Comparison of ENCODE assay signal across 21 cellular contexts in the genomic region with DNA sequence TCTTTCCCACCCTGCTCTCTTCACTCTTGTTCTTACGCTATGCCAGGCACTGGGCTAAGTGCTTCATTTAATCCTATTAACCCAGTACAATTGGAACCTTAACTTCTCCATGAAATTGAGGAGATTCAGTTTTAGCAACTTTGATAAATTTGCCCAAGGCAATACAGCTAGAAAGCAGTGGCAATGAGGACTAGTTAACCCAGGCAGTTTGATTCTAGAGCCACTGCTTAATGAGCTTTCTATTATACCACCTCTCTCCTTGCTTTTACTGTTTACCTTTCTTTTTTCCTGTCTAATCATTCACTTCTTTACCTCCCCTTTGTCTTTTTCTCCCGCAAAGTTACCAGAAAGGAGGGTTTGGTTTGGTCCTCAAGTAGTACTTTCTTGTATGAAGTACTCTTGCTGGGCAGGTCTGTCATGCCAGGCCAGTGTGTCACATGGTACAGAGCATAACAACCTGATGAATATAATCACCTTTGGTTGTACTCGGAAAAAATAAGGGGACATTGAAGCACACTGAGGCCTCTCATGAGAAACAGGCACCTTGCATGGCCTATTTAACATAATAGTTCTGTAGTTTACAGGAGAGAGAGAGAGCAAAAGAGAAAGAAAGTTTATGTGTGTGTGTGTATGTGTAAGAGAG.
A peak's percentile ranks its signal among the peaks of the same experiment; 100 is the strongest.
DNase-seq lines count a peak whose midpoint lies in the region; ATAC-seq, FAIRE-seq and TF ChIP-seq lines count a peak whose summit lies in the region.
"Had no signal": no experiment of that assay in that cellular context is flagged by ENCODE, and none has a peak within 500 bp of the region (broad histone marks: within the 10 kb centered on the region; RNA-seq: fewer than 3 reads in every experiment).

No MANE protein-coding gene starts in this region.

- peak overlapping the region; percentile 18 for H4K91ac ChIP-seq in mesenchymal stem cell (ENCODE audit: low read length)

- peak overlapping the region in 1 of 2 experiments; percentile 72 for H2BK12ac ChIP-seq in mesenchymal stem cell (ENCODE audit: low read length in 2 of 2)

- no peaks in the 10 kb centered on the region for H3K27me3 ChIP-seq in A673 (replicated peaks; ENCODE audit: insufficient read depth, low read depth, low read length, poor library complexity)
- H3K27me3 ChIP-seq in mesenchymal stem cell (ENCODE audit: control insufficient read depth in 1 of 2, insufficient read depth in 1 of 2, low read length in 2 of 2) = no peaks in the 10 kb centered on the region
- H3K27me3 ChIP-seq in BE2C = no peaks in the 10 kb centered on the region

- H3K9me3 ChIP-seq in A673 (ENCODE audit: low read depth, low read length, poor library complexity, severe bottlenecking) (no peaks in the 10 kb centered on the region), mesenchymal stem cell (ENCODE audit: control insufficient read depth, low read length) (no peaks in the 10 kb centered on the region), BE2C (no peaks in the 10 kb centered on the region)

- FAIRE-seq in GM12891 (lab: Jason Lieb, UNC) = peak; percentile 58

- no peaks in the 10 kb centered on the region for H3K4me1 ChIP-seq in A673 (ENCODE audit: insufficient read depth, low read length, poor library complexity, severe bottlenecking)
- H3K4me1 ChIP-seq in mesenchymal stem cell (ENCODE audit: control insufficient read depth, insufficient read depth, low read depth, low read length) = peaks cover 2% of the 10 kb centered on the region
- H3K4me1 ChIP-seq in BE2C = no peaks in the 10 kb centered on the region

- H3K4me1 Mint-ChIP-seq in WTC11 = no peaks in the 10 kb centered on the region

- H3K14ac ChIP-seq in mesenchymal stem cell (ENCODE audit: low read length in 2 of 2) = no peak overlapping the region

- no peak overlapping the region for H2BK120ac ChIP-seq in mesenchymal stem cell (ENCODE audit: low read depth, low read length)

- DNase-seq in A673 (ENCODE audit: low spot score) (peak; percentile 58), GM12891 (ENCODE audit: insufficient read length, low spot score) (no peak), WTC11 (ENCODE audit: low spot score) (no peak), mesenchymal stem cell (no peak), BE2C (no peak), AML-193 (lab: John Stamatoyannopoulos, UW) (no peak)
- DNase-seq: activated CD4-positive, alpha-beta T cell treated with anti-CD3 and anti-CD28 coated beads for 1 hour; CD4-positive, alpha-beta T cell; DMS153; effector memory CD8-positive, alpha-beta T cell; Karpas-422; left colon; NCI-H1092; NCI-H2029 treated with DMSO at 0.1 percent for 48 hours; nucleus accumbens; substantia nigra; T-helper 9 cell had no signal

- no peak for ATAC-seq in WTC11
- no peak for ATAC-seq in HG03460 (IDR thresholded peaks at IDR 0.05; ENCODE audit: unreplicated experiment)
- ATAC-seq in GM19397 (IDR thresholded peaks at IDR 0.05; ENCODE audit: unreplicated experiment) = no peak
- ATAC-seq: effector memory CD8-positive, alpha-beta T cell; left colon had no signal

- no peak overlapping the region for H2AFZ ChIP-seq in mesenchymal stem cell (ENCODE audit: low read depth, low read length)

- peak overlapping the region; percentile 7 for H3K4me2 ChIP-seq in mesenchymal stem cell (ENCODE audit: low read length, poor library complexity, severe bottlenecking)

- intact Hi-C loops in A673 (cut with micrococcal nuclease; ENCODE audit: unreplicated experiment) = no loop called here

- H3K36me3 ChIP-seq in A673 (ENCODE audit: insufficient read depth, low read length, poor library complexity, severe bottlenecking) = peaks cover 11% of the 10 kb centered on the region
- H3K36me3 ChIP-seq in mesenchymal stem cell (ENCODE audit: control insufficient read depth in 1 of 2, insufficient read depth in 2 of 2, low read depth in 1 of 2, low read length in 2 of 2) = peaks cover 3 to 52% of the 10 kb centered on the region in 2 experiments
- no peaks in the 10 kb centered on the region for H3K36me3 ChIP-seq in BE2C

- no peak overlapping the region for H3K9ac ChIP-seq in mesenchymal stem cell (ENCODE audit: low read length)

- POLR2A ChIA-PET in A673 (lab: Charles Lee; ENCODE audit: low non-redundant PET) = interaction anchor here (0.7 kb wide), 1 partner anchor 89 kb away, joined by 5 read pairs; no protein-coding TSS in a partner anchor
- POLR2A ChIA-PET in WTC11 (lab: Charles Lee) = no interaction called here

- no peak overlapping the region for H2BK5ac ChIP-seq in mesenchymal stem cell (ENCODE audit: low read depth, low read length, poor library complexity, severe bottlenecking)

- no peak overlapping the region for H2AK5ac ChIP-seq in mesenchymal stem cell (ENCODE audit: low read length, severe bottlenecking)

- H2BK15ac ChIP-seq in mesenchymal stem cell (ENCODE audit: low read depth, poor library complexity, severe bottlenecking) = no peak overlapping the region

- peak overlapping the region; percentile 33 to 90 for H3K18ac ChIP-seq in mesenchymal stem cell (ENCODE audit: low read depth in 1 of 2, low read length in 2 of 2)

- no peak for TF ChIP-seq CTCF in A673 (conservative IDR thresholded peaks at IDR 0.05; ENCODE audit: low read depth, low read length)
- TF ChIP-seq CTCF in WTC11 (IDR thresholded peaks at IDR 0.05) = no peak
- no peak for TF ChIP-seq CTCF in BE2C (IDR thresholded peaks at IDR 0.05; ENCODE audit: low read depth, low read length)

- peaks cover 35% of the 10 kb centered on the region for H3K36me3 Mint-ChIP-seq in WTC11

- no peaks in the 10 kb centered on the region for H3K27me3 Mint-ChIP-seq in WTC11 (ENCODE audit: low read depth)
- H3K27me3 Mint-ChIP-seq: activated naive CD4-positive, alpha-beta T cell treated with anti-CD3 and anti-CD28 coated beads, Interleukin-2, amount 50 U/mL, for 24 hours; CD4-positive, alpha-beta T cell; effector memory CD8-positive, alpha-beta T cell had no signal

- H3K4me3 ChIP-seq in A673 (ENCODE audit: low read depth, low read length, poor library complexity, severe bottlenecking) (no peak overlapping the region), mesenchymal stem cell (ENCODE audit: insufficient read depth in 1 of 2, low read depth in 1 of 2, low read length in 2 of 2) (no peak overlapping the region), BE2C (ENCODE audit: low read depth, low read length) (no peak overlapping the region)
- H3K4me3 ChIP-seq: SK-N-MC had no signal

- WGBS in mesenchymal stem cell = 97% methylated on average over 2 of the region's 3 CpGs

- H3K79me1 ChIP-seq in mesenchymal stem cell (replicated peaks; ENCODE audit: low read length, poor library complexity, severe bottlenecking) = peaks cover 2% of the 10 kb centered on the region

- CTCF ChIA-PET in A673 (lab: Charles Lee) = no interaction called here
- CTCF ChIA-PET in WTC11 (lab: Charles Lee) = interaction anchor here (0.8 kb wide), 1 partner anchor 250 kb away, joined by 3 read pairs; no protein-coding TSS in a partner anchor

- 0 out of 2 replicates have a peak overlapping the region, but pooled peaks have one; percentile 1 for H3K27ac Mint-ChIP-seq in WTC11
- H3K27ac Mint-ChIP-seq: activated naive CD4-positive, alpha-beta T cell treated with anti-CD3 and anti-CD28 coated beads, Interleukin-2, amount 50 U/mL, for 24 hours; CD4-positive, alpha-beta T cell; effector memory CD8-positive, alpha-beta T cell had no signal

- no peak for TF ChIP-seq POLR2A in GM12891 (IDR thresholded peaks at IDR 0.05; ENCODE audit: low read depth, low read length)

- peak overlapping the region in 1 of 2 experiments; percentile 51 for H3K4ac ChIP-seq in mesenchymal stem cell (ENCODE audit: low read depth in 1 of 2, low read length in 2 of 2)

- no peak overlapping the region for H3K4me3 Mint-ChIP-seq in WTC11
- H3K4me3 Mint-ChIP-seq: activated naive CD4-positive, alpha-beta T cell treated with anti-CD3 and anti-CD28 coated beads, Interleukin-2, amount 50 U/mL, for 24 hours; CD4-positive, alpha-beta T cell; effector memory CD8-positive, alpha-beta T cell had no signal

- H3K27ac ChIP-seq in A673 (ENCODE audit: low read depth, low read length, poor library complexity, severe bottlenecking) (no peak overlapping the region), mesenchymal stem cell (ENCODE audit: low read length, poor library complexity, severe bottlenecking) (no peak overlapping the region)
- H3K27ac ChIP-seq: SK-N-MC had no signal

- no TSS peak for BruUV-seq in A673 (replicated peaks; lab: Mats Ljungman, UMichigan)

- H3K23ac ChIP-seq in mesenchymal stem cell (ENCODE audit: low read length in 2 of 2) = no peak overlapping the region

- H3K9me3 Mint-ChIP-seq in WTC11 = no peaks in the 10 kb centered on the region
- H3K9me3 Mint-ChIP-seq: activated naive CD4-positive, alpha-beta T cell treated with anti-CD3 and anti-CD28 coated beads, Interleukin-2, amount 50 U/mL, for 24 hours; CD4-positive, alpha-beta T cell; effector memory CD8-positive, alpha-beta T cell had no signal

- H4K8ac ChIP-seq in mesenchymal stem cell (ENCODE audit: low read length) = peak overlapping the region; percentile 2

TF ChIP-seq in GM12891, 5 proteins besides CTCF, POLR2A, EP300 and RAD21:
- TF ChIP-seq POU2F2 (IDR thresholded peaks at IDR 0.05; ENCODE audit: low read depth, low read length) (no peak), POLR2AphosphoS5 (IDR thresholded peaks at IDR 0.05; ENCODE audit: low read depth, low read length) (no peak), TAF1 (IDR thresholded peaks at IDR 0.05; ENCODE audit: low read depth, low read length) (no peak), PAX5 (IDR thresholded peaks at IDR 0.05; ENCODE audit: insufficient read depth, low read length, severe bottlenecking) (no peak), SPI1 (IDR thresholded peaks at IDR 0.05; ENCODE audit: low read depth, low read length) (no peak)
TF ChIP-seq in GM12891: peak in this region for 0.

TF ChIP-seq in WTC11, 78 proteins besides CTCF, POLR2A, EP300 and RAD21 (continues in another document):
- TF ChIP-seq GTF2I (CRISPR knock-in tag; conservative IDR thresholded peaks at IDR 0.05) = no peak
- no peak for TF ChIP-seq SMAD4 (CRISPR knock-in tag; IDR thresholded peaks at IDR 0.05)
- no peak for TF ChIP-seq NFYB (CRISPR knock-in tag; conservative IDR thresholded peaks at IDR 0.05; ENCODE audit: low read depth)
- TF ChIP-seq ZNF317 (CRISPR knock-in tag; IDR thresholded peaks at IDR 0.05; ENCODE audit: borderline replicate concordance, low read depth) = no peak
- TF ChIP-seq NR3C1 (CRISPR knock-in tag; conservative IDR thresholded peaks at IDR 0.05; ENCODE audit: low read depth) = no peak
- TF ChIP-seq, protein P1, sequence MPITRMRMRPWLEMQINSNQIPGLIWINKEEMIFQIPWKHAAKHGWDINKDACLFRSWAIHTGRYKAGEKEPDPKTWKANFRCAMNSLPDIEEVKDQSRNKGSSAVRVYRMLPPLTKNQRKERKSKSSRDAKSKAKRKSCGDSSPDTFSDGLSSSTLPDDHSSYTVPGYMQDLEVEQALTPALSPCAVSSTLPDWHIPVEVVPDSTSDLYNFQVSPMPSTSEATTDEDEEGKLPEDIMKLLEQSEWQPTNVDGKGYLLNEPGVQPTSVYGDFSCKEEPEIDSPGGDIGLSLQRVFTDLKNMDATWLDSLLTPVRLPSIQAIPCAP (CRISPR knock-in tag; IDR thresholded peaks at IDR 0.05) = no peak
- TF ChIP-seq NFE2L1 (CRISPR knock-in tag; IDR thresholded peaks at IDR 0.05) = no peak
- no peak for TF ChIP-seq ZNF416 (CRISPR knock-in tag; IDR thresholded peaks at IDR 0.05)
- TF ChIP-seq JUN (CRISPR knock-in tag; IDR thresholded peaks at IDR 0.05) = no peak
